1 cellular context compared by ENCODE assay signal in genomic region chr1:9633493-9633892, GRCh38.
TF ChIP-seq lines count a peak whose summit lies in the region.

No MANE protein-coding gene starts in this region.

TF ChIP-seq in K562, 482 proteins besides CTCF, POLR2A, EP300 and RAD21:
- TF ChIP-seq BCLAF1 (IDR thresholded peaks at IDR 0.05; ENCODE audit: borderline replicate concordance in 1 of 2, control insufficient read depth in 1 of 2, low read depth in 2 of 2, low read length in 1 of 2) (no peak), KDM5B (IDR thresholded peaks at IDR 0.05; ENCODE audit: insufficient replicate concordance, low read depth, low read length) (no peak), ZNF785 (CRISPR knock-in tag; IDR thresholded peaks at IDR 0.05) (no peak), ESRRA (IDR thresholded peaks at IDR 0.05; ENCODE audit: borderline replicate concordance, low read depth) (no peak), NR2C1 (IDR thresholded peaks at IDR 0.05) (peak; percentile 62), NR2C1 (tag; IDR thresholded peaks at IDR 0.05) (peak; percentile 64), ILF3 (IDR thresholded peaks at IDR 0.05; ENCODE audit: borderline replicate concordance) (no peak), KDM1A (IDR thresholded peaks at IDR 0.05) (peak in 1 of 2 experiments; percentile 34; a peak in 1 of 4 replicates), ZNF232 (CRISPR knock-in tag; IDR thresholded peaks at IDR 0.05) (no peak), ZBTB7A (IDR thresholded peaks at IDR 0.05; ENCODE audit: borderline replicate concordance, control insufficient read depth, low read depth, low read length) (no peak), PRMT5 (CRISPR knock-in tag; IDR thresholded peaks at IDR 0.05) (no peak), CCAR2 (IDR thresholded peaks at IDR 0.05; ENCODE audit: low read depth, low read length) (no peak), NR2C2 (CRISPR knock-in tag; IDR thresholded peaks at IDR 0.05) (no peak), NR2C2 (tag; IDR thresholded peaks at IDR 0.05) (peak; percentile 17; the same call in 1 of the 2 replicates), ARID1B (IDR thresholded peaks at IDR 0.05) (no peak)
TF ChIP-seq in K562: peak in this region for 3.
